ENCODE assay signal across 2 cellular contexts in the genomic region with DNA sequence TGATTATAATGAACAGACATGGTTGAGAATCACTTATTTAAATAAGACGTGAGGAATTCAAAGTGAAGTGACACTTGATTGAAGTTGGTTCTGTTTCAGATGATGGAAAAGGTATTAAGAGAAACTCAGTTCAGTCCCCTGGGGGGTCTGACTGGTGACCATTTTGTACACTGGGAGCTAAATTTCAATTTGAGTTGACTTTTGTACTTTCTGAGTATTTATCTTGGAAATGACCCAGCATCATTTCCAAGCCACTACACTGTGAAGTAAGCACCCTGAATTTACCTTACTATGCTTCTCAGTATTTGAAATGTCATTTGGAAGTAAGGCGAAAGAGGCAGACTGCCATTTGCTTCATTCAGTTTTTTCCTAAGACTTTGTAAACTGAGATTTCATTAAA.
TF ChIP-seq lines count a peak whose summit lies in the region.

No MANE protein-coding gene starts in this region.

TF ChIP-seq in liver, 16 proteins besides CTCF, POLR2A, EP300 and RAD21:
- TF ChIP-seq, protein P1, sequence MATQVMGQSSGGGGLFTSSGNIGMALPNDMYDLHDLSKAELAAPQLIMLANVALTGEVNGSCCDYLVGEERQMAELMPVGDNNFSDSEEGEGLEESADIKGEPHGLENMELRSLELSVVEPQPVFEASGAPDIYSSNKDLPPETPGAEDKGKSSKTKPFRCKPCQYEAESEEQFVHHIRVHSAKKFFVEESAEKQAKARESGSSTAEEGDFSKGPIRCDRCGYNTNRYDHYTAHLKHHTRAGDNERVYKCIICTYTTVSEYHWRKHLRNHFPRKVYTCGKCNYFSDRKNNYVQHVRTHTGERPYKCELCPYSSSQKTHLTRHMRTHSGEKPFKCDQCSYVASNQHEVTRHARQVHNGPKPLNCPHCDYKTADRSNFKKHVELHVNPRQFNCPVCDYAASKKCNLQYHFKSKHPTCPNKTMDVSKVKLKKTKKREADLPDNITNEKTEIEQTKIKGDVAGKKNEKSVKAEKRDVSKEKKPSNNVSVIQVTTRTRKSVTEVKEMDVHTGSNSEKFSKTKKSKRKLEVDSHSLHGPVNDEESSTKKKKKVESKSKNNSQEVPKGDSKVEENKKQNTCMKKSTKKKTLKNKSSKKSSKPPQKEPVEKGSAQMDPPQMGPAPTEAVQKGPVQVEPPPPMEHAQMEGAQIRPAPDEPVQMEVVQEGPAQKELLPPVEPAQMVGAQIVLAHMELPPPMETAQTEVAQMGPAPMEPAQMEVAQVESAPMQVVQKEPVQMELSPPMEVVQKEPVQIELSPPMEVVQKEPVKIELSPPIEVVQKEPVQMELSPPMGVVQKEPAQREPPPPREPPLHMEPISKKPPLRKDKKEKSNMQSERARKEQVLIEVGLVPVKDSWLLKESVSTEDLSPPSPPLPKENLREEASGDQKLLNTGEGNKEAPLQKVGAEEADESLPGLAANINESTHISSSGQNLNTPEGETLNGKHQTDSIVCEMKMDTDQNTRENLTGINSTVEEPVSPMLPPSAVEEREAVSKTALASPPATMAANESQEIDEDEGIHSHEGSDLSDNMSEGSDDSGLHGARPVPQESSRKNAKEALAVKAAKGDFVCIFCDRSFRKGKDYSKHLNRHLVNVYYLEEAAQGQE (IDR thresholded peaks at IDR 0.05): no peak
- TF ChIP-seq HNF4G (IDR thresholded peaks at IDR 0.05): peak; percentile 25
- TF ChIP-seq YY1 (IDR thresholded peaks at IDR 0.05): peak; percentile 86
- peak; percentile 67 to 75 for TF ChIP-seq HNF4A (conservative IDR thresholded peaks at IDR 0.05)
- TF ChIP-seq SP1 (IDR thresholded peaks at IDR 0.05): peak; percentile 70
- peak; percentile 40 for TF ChIP-seq MAX (IDR thresholded peaks at IDR 0.05)
- peak; percentile 45 for TF ChIP-seq FOXA2 (IDR thresholded peaks at IDR 0.05)
- TF ChIP-seq ZBTB33 (IDR thresholded peaks at IDR 0.05): no peak

TF ChIP-seq in HepG2, 621 proteins besides CTCF, POLR2A, EP300 and RAD21 (continued from another document):
- TF ChIP-seq ATF6 (CRISPR knock-in tag; conservative IDR thresholded peaks at IDR 0.05) (no peak), ARID2 (CRISPR knock-in tag; IDR thresholded peaks at IDR 0.05; ENCODE audit: borderline replicate concordance) (no peak), TCF7 (IDR thresholded peaks at IDR 0.05; ENCODE audit: low read depth) (no peak), GTF2F1 (IDR thresholded peaks at IDR 0.05; ENCODE audit: low read length) (no peak), TAF1 (CRISPR knock-in tag; IDR thresholded peaks at IDR 0.05) (no peak), SP5 (CRISPR knock-in tag; IDR thresholded peaks at IDR 0.05; ENCODE audit: borderline replicate concordance, low read depth) (no peak), ZNF337 (CRISPR knock-in tag; IDR thresholded peaks at IDR 0.05; ENCODE audit: borderline replicate concordance, low read depth) (no peak)
- TF ChIP-seq, protein P2, sequence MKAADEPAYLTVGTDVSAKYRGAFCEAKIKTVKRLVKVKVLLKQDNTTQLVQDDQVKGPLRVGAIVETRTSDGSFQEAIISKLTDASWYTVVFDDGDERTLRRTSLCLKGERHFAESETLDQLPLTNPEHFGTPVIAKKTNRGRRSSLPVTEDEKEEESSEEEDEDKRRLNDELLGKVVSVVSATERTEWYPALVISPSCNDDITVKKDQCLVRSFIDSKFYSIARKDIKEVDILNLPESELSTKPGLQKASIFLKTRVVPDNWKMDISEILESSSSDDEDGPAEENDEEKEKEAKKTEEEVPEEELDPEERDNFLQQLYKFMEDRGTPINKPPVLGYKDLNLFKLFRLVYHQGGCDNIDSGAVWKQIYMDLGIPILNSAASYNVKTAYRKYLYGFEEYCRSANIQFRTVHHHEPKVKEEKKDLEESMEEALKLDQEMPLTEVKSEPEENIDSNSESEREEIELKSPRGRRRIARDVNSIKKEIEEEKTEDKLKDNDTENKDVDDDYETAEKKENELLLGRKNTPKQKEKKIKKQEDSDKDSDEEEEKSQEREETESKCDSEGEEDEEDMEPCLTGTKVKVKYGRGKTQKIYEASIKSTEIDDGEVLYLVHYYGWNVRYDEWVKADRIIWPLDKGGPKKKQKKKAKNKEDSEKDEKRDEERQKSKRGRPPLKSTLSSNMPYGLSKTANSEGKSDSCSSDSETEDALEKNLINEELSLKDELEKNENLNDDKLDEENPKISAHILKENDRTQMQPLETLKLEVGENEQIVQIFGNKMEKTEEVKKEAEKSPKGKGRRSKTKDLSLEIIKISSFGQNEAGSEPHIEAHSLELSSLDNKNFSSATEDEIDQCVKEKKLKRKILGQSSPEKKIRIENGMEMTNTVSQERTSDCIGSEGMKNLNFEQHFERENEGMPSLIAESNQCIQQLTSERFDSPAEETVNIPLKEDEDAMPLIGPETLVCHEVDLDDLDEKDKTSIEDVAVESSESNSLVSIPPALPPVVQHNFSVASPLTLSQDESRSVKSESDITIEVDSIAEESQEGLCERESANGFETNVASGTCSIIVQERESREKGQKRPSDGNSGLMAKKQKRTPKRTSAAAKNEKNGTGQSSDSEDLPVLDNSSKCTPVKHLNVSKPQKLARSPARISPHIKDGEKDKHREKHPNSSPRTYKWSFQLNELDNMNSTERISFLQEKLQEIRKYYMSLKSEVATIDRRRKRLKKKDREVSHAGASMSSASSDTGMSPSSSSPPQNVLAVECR (CRISPR knock-in tag; IDR thresholded peaks at IDR 0.05; ENCODE audit: borderline replicate concordance): no peak
- TF ChIP-seq, protein P3, sequence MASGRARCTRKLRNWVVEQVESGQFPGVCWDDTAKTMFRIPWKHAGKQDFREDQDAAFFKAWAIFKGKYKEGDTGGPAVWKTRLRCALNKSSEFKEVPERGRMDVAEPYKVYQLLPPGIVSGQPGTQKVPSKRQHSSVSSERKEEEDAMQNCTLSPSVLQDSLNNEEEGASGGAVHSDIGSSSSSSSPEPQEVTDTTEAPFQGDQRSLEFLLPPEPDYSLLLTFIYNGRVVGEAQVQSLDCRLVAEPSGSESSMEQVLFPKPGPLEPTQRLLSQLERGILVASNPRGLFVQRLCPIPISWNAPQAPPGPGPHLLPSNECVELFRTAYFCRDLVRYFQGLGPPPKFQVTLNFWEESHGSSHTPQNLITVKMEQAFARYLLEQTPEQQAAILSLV (CRISPR knock-in tag; IDR thresholded peaks at IDR 0.05; ENCODE audit: borderline replicate concordance): no peak
- TF ChIP-seq, protein P4, sequence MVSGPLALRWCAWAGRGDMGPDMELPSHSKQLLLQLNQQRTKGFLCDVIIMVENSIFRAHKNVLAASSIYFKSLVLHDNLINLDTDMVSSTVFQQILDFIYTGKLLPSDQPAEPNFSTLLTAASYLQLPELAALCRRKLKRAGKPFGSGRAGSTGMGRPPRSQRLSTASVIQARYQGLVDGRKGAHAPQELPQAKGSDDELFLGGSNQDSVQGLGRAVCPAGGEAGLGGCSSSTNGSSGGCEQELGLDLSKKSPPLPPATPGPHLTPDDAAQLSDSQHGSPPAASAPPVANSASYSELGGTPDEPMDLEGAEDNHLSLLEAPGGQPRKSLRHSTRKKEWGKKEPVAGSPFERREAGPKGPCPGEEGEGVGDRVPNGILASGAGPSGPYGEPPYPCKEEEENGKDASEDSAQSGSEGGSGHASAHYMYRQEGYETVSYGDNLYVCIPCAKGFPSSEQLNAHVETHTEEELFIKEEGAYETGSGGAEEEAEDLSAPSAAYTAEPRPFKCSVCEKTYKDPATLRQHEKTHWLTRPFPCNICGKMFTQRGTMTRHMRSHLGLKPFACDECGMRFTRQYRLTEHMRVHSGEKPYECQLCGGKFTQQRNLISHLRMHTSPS (CRISPR knock-in tag; IDR thresholded peaks at IDR 0.05; ENCODE audit: low read depth): no peak
